11 cellular contexts compared by ENCODE assay signal in the genomic region with DNA sequence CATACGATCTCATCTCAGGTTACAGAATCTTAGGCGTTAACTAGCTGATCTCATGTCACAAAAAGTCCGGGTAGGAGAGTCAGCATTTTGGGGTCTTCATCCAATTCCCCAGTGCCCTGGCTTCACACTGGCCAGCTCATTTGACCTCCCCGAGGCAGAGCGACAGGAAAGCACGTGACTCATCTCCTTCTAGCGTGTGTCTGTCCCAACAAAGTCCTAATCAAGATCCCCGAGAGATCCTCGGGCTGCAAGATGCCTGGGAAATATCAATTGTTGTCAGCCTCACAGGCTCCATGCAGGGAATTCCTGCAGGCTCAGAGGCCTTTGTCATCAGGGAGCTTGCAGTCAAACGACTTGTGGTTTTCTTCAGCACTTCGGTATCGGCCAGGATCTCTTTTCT. TPM values are rescaled to one million over a fixed set of nuclear protein-coding genes. Genes with fewer than 3 reads are reported as not detected.
DNase-seq lines count a peak whose midpoint lies in the region; ATAC-seq, FAIRE-seq and TF ChIP-seq lines count a peak whose summit lies in the region.
"Had no signal": no experiment of that assay in that cellular context is flagged by ENCODE, and none has a peak within 500 bp of the region (broad histone marks: within the 10 kb centered on the region; RNA-seq: fewer than 3 reads in every experiment).

No MANE protein-coding gene starts in this region.

- intact Hi-C loops in right lobe of liver (cut with DNase I), result loop anchor here in 1 of 2 donors (10.0 kb wide), 1 partner anchor 734 kb away; no protein-coding TSS in a partner anchor

- H3K27me3 ChIP-seq in ACC112 (ENCODE audit: insufficient read depth, low read length) (no peaks in the 10 kb centered on the region), bronchial epithelial cell (ENCODE audit: control insufficient read depth, insufficient read depth, low read length) (peaks cover 4% of the 10 kb centered on the region), right lobe of liver (no peaks in the 10 kb centered on the region)
- H3K27me3 ChIP-seq: Peyer's patch had no signal

- peak; percentile 23 for FAIRE-seq in bronchial epithelial cell (lab: Jason Lieb, UNC)

- H3K4me3 ChIP-seq in ACC112 (ENCODE audit: low read depth, low read length) (peak overlapping the region; percentile 61), bronchial epithelial cell (ENCODE audit: low read depth, low read length) (no peak overlapping the region), right lobe of liver (no peak overlapping the region)
- H3K4me3 ChIP-seq: Peyer's patch had no signal

- H3K27ac ChIP-seq in ACC112 (ENCODE audit: low read depth, low read length) (peak overlapping the region; percentile 98), right lobe of liver (no peak overlapping the region)
- H3K27ac ChIP-seq: Peyer's patch had no signal

- H2AFZ ChIP-seq in ACC112 (ENCODE audit: low read length, unreplicated experiment), result peak overlapping the region; percentile 91

- ATAC-seq in right lobe of liver (peak; percentile 17 to 59 (median 46)), GM18520 (IDR thresholded peaks at IDR 0.05; ENCODE audit: unreplicated experiment) (no peak), GM21381 (IDR thresholded peaks at IDR 0.05; ENCODE audit: unreplicated experiment) (no peak), HG03342 (IDR thresholded peaks at IDR 0.05; ENCODE audit: unreplicated experiment) (no peak)

- no peaks in the 10 kb centered on the region for H3K36me3 ChIP-seq in ACC112 (ENCODE audit: insufficient read depth, low read length)
- no peaks in the 10 kb centered on the region for H3K36me3 ChIP-seq in bronchial epithelial cell (ENCODE audit: control insufficient read depth, insufficient read depth, low read length)
- no peaks in the 10 kb centered on the region for H3K36me3 ChIP-seq in right lobe of liver
- H3K36me3 ChIP-seq: Peyer's patch had no signal

- WGBS in right lobe of liver (ENCODE audit: insufficient coverage, low coverage, low lambda C conversion rate, missing lambda C conversion rate), result 66% methylated on average over 11 of the region's 12 CpGs

- no peaks in the 10 kb centered on the region for H3K9me3 ChIP-seq in right lobe of liver
- H3K9me3 ChIP-seq: Peyer's patch had no signal

- H3K4me1 ChIP-seq in ACC112 (ENCODE audit: control insufficient read depth, insufficient read depth, low read length, unreplicated experiment) (peaks cover 38% of the 10 kb centered on the region), right lobe of liver (no peaks in the 10 kb centered on the region)
- H3K4me1 ChIP-seq: Peyer's patch had no signal

- H3K79me2 ChIP-seq in ACC112 (ENCODE audit: control insufficient read depth, insufficient read depth, low read length, unreplicated experiment), result no peaks in the 10 kb centered on the region

- no peak for TF ChIP-seq POLR2A in right lobe of liver (IDR thresholded peaks at IDR 0.05)

- TF ChIP-seq CTCF in bronchial epithelial cell (IDR thresholded peaks at IDR 0.05; ENCODE audit: insufficient read depth, low read length, severe bottlenecking), result no peak
- no peak for TF ChIP-seq CTCF in right lobe of liver (IDR thresholded peaks at IDR 0.05)

- DNase-seq in HS-5 (ENCODE audit: low read depth), result peak; percentile 66
- no peak for DNase-seq in bronchial epithelial cell (ENCODE audit: low read depth)
- DNase-seq in right lobe of liver, result no peak
- no peak for DNase-seq in NCI-H146 treated with DMSO at 0.1 percent for 48 hours (lab: John Stamatoyannopoulos, UW; ENCODE audit: unreplicated experiment)
- DNase-seq: GDM1, NCI-H2107 had no signal

RNA-seq across cellular contexts. Expression of gene ZNF664, which starts 57.5 kb away (rescaled TPM):
- total RNA-seq in bronchial epithelial cell (83.2 and 88.2 TPM in 2 replicates), right lobe of liver (10 to 100 TPM; 37.3 to 46.5 (median 43.2) TPM)

RNA-seq across cellular contexts. Expression of gene CCDC92, which starts 57.9 kb away (rescaled TPM):
- total RNA-seq in bronchial epithelial cell, result 4.5 and 7.0 TPM in 2 replicates
- 10 to 100 TPM; 12.5 to 17.5 (median 16.1) TPM for total RNA-seq in right lobe of liver

Comparison
In these comparisons a context has a peak if more than half of its experiments do, and no peak if none do; other contexts are left out.
1. ATAC-seq: peak in right lobe of liver (4 of 4); none in GM18520 (single experiment), GM21381 (single experiment) and HG03342 (single experiment).